ENCODE assay signal across 10 cellular contexts in the genomic region with DNA sequence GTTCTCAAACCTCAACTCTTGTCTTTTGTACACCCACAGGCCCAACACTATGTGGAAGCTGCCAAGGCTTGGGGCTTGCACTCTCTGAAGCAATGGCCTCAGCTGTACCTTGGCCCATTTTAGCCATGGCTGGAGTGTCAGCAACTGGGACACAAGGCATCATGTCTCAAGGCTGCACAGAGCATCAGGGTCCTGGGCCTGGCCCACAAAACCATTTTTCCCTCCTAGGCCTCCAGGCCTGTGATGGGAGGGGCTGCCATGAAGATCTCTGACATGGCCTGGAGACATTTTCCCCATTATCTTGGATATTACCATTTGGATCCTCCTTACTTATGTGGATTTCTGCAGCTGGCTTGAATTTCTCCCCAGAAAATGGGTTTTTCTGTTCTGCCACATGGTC. TPM values are rescaled to one million over a fixed set of nuclear protein-coding genes. Genes with fewer than 3 reads are reported as not detected.
"Had no signal": no experiment of that assay in that cellular context is flagged by ENCODE, and none has a peak within 500 bp of the region (broad histone marks: within the 10 kb centered on the region; RNA-seq: fewer than 3 reads in every experiment).

No MANE protein-coding gene starts in this region.

RNA-seq across cellular contexts. Expression of gene MYL3, which starts 39.9 kb away (rescaled TPM):
- total RNA-seq: activated naive CD4-positive, alpha-beta T cell treated with anti-CD3 and anti-CD28 coated beads for 36 hours; activated naive CD4-positive, alpha-beta T cell treated with anti-CD3 and anti-CD28 coated beads, Interleukin-2, amount 50 U/mL, for 72 hours; activated naive CD8-positive, alpha-beta T cell treated with anti-CD3 and anti-CD28 coated beads for 36 hours; activated naive CD8-positive, alpha-beta T cell treated with anti-CD3 and anti-CD28 coated beads, Interleukin-2, amount 10 ng/mL, durations not matched to agents 7 days and 5 days; activated T-cell treated with anti-CD3 and anti-CD28 coated beads, Interleukin-2, amount 50 U/mL, for 4 hours; activated T-cell treated with anti-CD3 and anti-CD28 coated beads, Interleukin-2, amount 50 U/mL, for 72 hours; activated T-helper 1 cell treated with anti-CD3 and anti-CD28 coated beads, Interleukin-12 subunit alpha, Interleukin-12 subunit beta, Interleukin-2, Interleukin-4 antibody, amounts not matched to agents 30 ng/mL and 10 ng/mL and 1 ng/mL, durations not matched to agents 14 hours and 24 hours and 36 hours; activated T-helper 17 cell treated with anti-CD3 and anti-CD28 coated beads, Interleukin-2, amount 50 U/mL, for 72 hours; activated T-helper 2 cell treated with anti-CD3 and anti-CD28 coated beads, Interferon-gamma antibody, Interleukin-2, Interleukin-4, amounts not matched to agents 10 μg/mL and 5 μg/mL and 100 μg/mL, durations not matched to agents 14 hours and 24 hours and 36 hours; bronchial epithelial cell had no signal

RNA-seq across cellular contexts. Expression of gene PTH1R, which starts 54.2 kb away (rescaled TPM):
- total RNA-seq: activated naive CD4-positive, alpha-beta T cell treated with anti-CD3 and anti-CD28 coated beads for 36 hours; activated naive CD4-positive, alpha-beta T cell treated with anti-CD3 and anti-CD28 coated beads, Interleukin-2, amount 50 U/mL, for 72 hours; activated naive CD8-positive, alpha-beta T cell treated with anti-CD3 and anti-CD28 coated beads for 36 hours; activated naive CD8-positive, alpha-beta T cell treated with anti-CD3 and anti-CD28 coated beads, Interleukin-2, amount 10 ng/mL, durations not matched to agents 7 days and 5 days; activated T-cell treated with anti-CD3 and anti-CD28 coated beads, Interleukin-2, amount 50 U/mL, for 4 hours; activated T-cell treated with anti-CD3 and anti-CD28 coated beads, Interleukin-2, amount 50 U/mL, for 72 hours; activated T-helper 1 cell treated with anti-CD3 and anti-CD28 coated beads, Interleukin-12 subunit alpha, Interleukin-12 subunit beta, Interleukin-2, Interleukin-4 antibody, amounts not matched to agents 30 ng/mL and 10 ng/mL and 1 ng/mL, durations not matched to agents 14 hours and 24 hours and 36 hours; activated T-helper 17 cell treated with anti-CD3 and anti-CD28 coated beads, Interleukin-2, amount 50 U/mL, for 72 hours; activated T-helper 2 cell treated with anti-CD3 and anti-CD28 coated beads, Interferon-gamma antibody, Interleukin-2, Interleukin-4, amounts not matched to agents 10 μg/mL and 5 μg/mL and 100 μg/mL, durations not matched to agents 14 hours and 24 hours and 36 hours; bronchial epithelial cell had no signal
